12 cellular contexts compared by ENCODE assay signal in genomic region chr7:134695321-134695860, GRCh38. TPM values are rescaled to one million over a fixed set of nuclear protein-coding genes. Genes with fewer than 3 reads are reported as not detected.
DNase-seq lines count a peak whose midpoint lies in the region; ATAC-seq and TF ChIP-seq lines count a peak whose summit lies in the region.
"Had no signal": no experiment of that assay in that cellular context is flagged by ENCODE, and none has a peak within 500 bp of the region (broad histone marks: within the 10 kb centered on the region; RNA-seq: fewer than 3 reads in every experiment).

No MANE protein-coding gene starts in this region.

- peaks cover 12 to 47% of the 10 kb centered on the region in 2 donors for H3K4me1 ChIP-seq in ascending aorta
- peaks cover 10% of the 10 kb centered on the region for H3K4me1 ChIP-seq in left ventricle myocardium inferior
- H3K4me1 ChIP-seq in spleen: peaks cover 0 to 15% (median 0%) of the 10 kb centered on the region in 6 donors

- peak; percentile 77 for DNase-seq in EL
- peak in 1 of 2 donors; percentile 69 for DNase-seq in ascending aorta (ENCODE audit: low spot score in 2 of 2)
- DNase-seq in left ventricle myocardium inferior: peak; percentile 35
- no peak for DNase-seq in spleen
- no peak for DNase-seq in GM19238 (ENCODE audit: insufficient read length, low spot score)
- no peak for DNase-seq in NCI-H1694 (lab: John Stamatoyannopoulos, UW)
- DNase-seq in cerebellum (ENCODE audit: low spot score): no peak
- DNase-seq: activated B cell treated with CpG ODN at 0.5 μM for 24 hours, NCI-H1105 had no signal

- H3K9me3 ChIP-seq in ascending aorta (no peaks in the 10 kb centered on the region), left ventricle myocardium inferior (replicated peaks) (no peaks in the 10 kb centered on the region), spleen (no peaks in the 10 kb centered on the region)

- 70 to 81% (median 75%) methylated on average over 9 of the region's 9 CpGs for WGBS in spleen, 5 donors

- no peak for ATAC-seq in GM21529 (IDR thresholded peaks at IDR 0.05; ENCODE audit: unreplicated experiment)
- ATAC-seq: natural killer cell treated with Interleukin-12 subunit alpha and Interleukin-12 subunit beta and Interleukin-15 and Interleukin-18, amount 100 ng/mL, for 72 hours had no signal

- H3K36me3 ChIP-seq in ascending aorta (no peaks in the 10 kb centered on the region), left ventricle myocardium inferior (no peaks in the 10 kb centered on the region), spleen (no peaks in the 10 kb centered on the region)

- intact Hi-C loops in ascending aorta (cut with DNase I) (no loop called here), left ventricle myocardium inferior (cut with micrococcal nuclease) (loop anchor here (10.0 kb wide), 1 partner anchor 59 kb away; no protein-coding TSS in a partner anchor), spleen (cut with DNase I; ENCODE audit: low total_unique reads) (no loop called here)

- H3K27me3 ChIP-seq in ascending aorta: no peaks in the 10 kb centered on the region
- H3K27me3 ChIP-seq in left ventricle myocardium inferior (ENCODE audit: low read depth): no peaks in the 10 kb centered on the region
- H3K27me3 ChIP-seq in spleen (replicated peaks in 1 of 7): peaks cover 0 to 15% (median 0%) of the 10 kb centered on the region in 7 donors

- TF ChIP-seq POLR2A in spleen (IDR thresholded peaks at IDR 0.05): no peak

- no peak for TF ChIP-seq CTCF in ascending aorta (IDR thresholded peaks at IDR 0.05)
- TF ChIP-seq CTCF in left ventricle myocardium inferior (IDR thresholded peaks at IDR 0.05; ENCODE audit: borderline replicate concordance): no peak
- TF ChIP-seq CTCF in spleen (IDR thresholded peaks at IDR 0.05 in 8 of 11, conservative IDR thresholded peaks at IDR 0.05 in 3 of 11): no peak

- H3K4me3 ChIP-seq in ascending aorta (no peak overlapping the region), left ventricle myocardium inferior (no peak overlapping the region), spleen (no peak overlapping the region)
- H3K4me3 ChIP-seq: GM23338 had no signal

- H3K27ac ChIP-seq in ascending aorta: peak overlapping the region; percentile 95
- H3K27ac ChIP-seq in left ventricle myocardium inferior (replicated peaks): peak overlapping the region; percentile 30
- peak overlapping the region in 7 of 8 donors; percentile 29 to 76 (median 68) for H3K27ac ChIP-seq in spleen

RNA-seq across cellular contexts. Expression of gene BPGM, which starts 48.7 kb away (rescaled TPM):
- total RNA-seq in ascending aorta: 19.2 TPM
- total RNA-seq in left ventricle myocardium inferior: 13.9 TPM
- total RNA-seq in spleen: 10 to 100 TPM; 12.0 to 64.4 (median 21.4) TPM
- polyA plus RNA-seq in spleen: 10 to 100 TPM; 10.6 to 15.2 (median 11.5) TPM
- 25.4 TPM for total RNA-seq in cerebellum

Comparison
In these comparisons a context has a peak if more than half of its experiments do, and no peak if none do; other contexts are left out.
1. DNase-seq: peak in EL (single experiment) and left ventricle myocardium inferior (single experiment); none in spleen (single experiment), GM19238 (single experiment), NCI-H1694 (single experiment) and cerebellum (single experiment).
2. H3K27ac ChIP-seq: peak in every context shown above with its lines; median percentile 95 in ascending aorta; 68 in spleen; 30 in left ventricle myocardium inferior.